Comparison of ENCODE assay signal across 18 cellular contexts in the genomic region with DNA sequence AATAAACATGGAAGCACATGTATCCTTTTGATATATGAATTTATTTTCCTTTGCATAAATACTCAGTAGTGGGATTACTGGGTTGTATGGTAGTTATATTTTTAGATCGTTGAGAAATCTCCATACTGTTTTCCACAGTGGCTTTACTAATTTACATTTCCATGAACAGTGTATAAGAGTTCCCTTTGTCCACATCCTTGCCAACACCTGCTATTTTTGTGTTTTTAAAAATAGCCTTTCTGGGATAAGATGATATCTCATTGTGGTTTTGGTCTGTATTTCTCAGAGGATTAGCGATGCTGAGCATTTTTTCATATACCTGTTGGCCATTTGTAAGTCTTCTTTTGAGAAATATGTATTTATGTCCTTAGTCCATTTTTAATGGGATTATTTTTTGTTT.
"Had no signal": no experiment of that assay in that cellular context is flagged by ENCODE, and none has a peak within 500 bp of the region (broad histone marks: within the 10 kb centered on the region; RNA-seq: fewer than 3 reads in every experiment).

No MANE protein-coding gene starts in this region.

- H3K9me3 ChIP-seq: colonic mucosa had no signal

- H3K36me3 ChIP-seq: colonic mucosa, esophagus muscularis mucosa, gastroesophageal sphincter, heart left ventricle, left lung, lower lobe of right lung had no signal

- DNase-seq: colonic mucosa; cortex of kidney; effector CD8-positive, alpha-beta T cell; effector memory CD8-positive, alpha-beta T cell; endodermal cell; foreskin keratinocyte; heart left ventricle; hippocampal formation; left cardiac atrium; left lung; left ventricle myocardium superior; lower lobe of right lung; mesenchymal stem cell; mucosa of descending colon; naive thymus-derived CD4-positive, alpha-beta T cell had no signal

- H3K4me1 ChIP-seq: colonic mucosa, esophagus muscularis mucosa, foreskin keratinocyte, gastroesophageal sphincter, left lung, lower lobe of right lung had no signal

- H3K27ac ChIP-seq: colonic mucosa, epithelial cell of prostate, esophagus muscularis mucosa, foreskin keratinocyte, gastroesophageal sphincter, heart left ventricle, left lung, lower lobe of right lung had no signal

- H3K27me3 ChIP-seq: colonic mucosa, esophagus muscularis mucosa, foreskin keratinocyte, gastroesophageal sphincter, heart left ventricle, left lung had no signal

- H3K4me3 ChIP-seq: colonic mucosa, esophagus muscularis mucosa, gastroesophageal sphincter, heart left ventricle, left lung, lower lobe of right lung, mucosa of descending colon had no signal
